Comparison of ENCODE assay signal across 20 cellular contexts in genomic region chr11:134216816-134217215, GRCh38. TPM values are rescaled to one million over a fixed set of nuclear protein-coding genes. Genes with fewer than 3 reads are reported as not detected.
DNase-seq lines count a peak whose midpoint lies in the region; ATAC-seq, FAIRE-seq and TF ChIP-seq lines count a peak whose summit lies in the region.
"Had no signal": no experiment of that assay in that cellular context is flagged by ENCODE, and none has a peak within 500 bp of the region (broad histone marks: within the 10 kb centered on the region; RNA-seq: fewer than 3 reads in every experiment).

No MANE protein-coding gene starts in this region.

- peaks cover 64% of the 10 kb centered on the region for H3K4me1 ChIP-seq in Loucy (ENCODE audit: insufficient read depth, low read length, poor library complexity, severe bottlenecking)
- no peaks in the 10 kb centered on the region for H3K4me1 ChIP-seq in testis
- H3K4me1 ChIP-seq: HAP-1 had no signal

- 63 to 75% methylated on average over 3 of the region's 3 CpGs for WGBS in testis, 2 donors

- FAIRE-seq in GM12892 (lab: Jason Lieb, UNC): peak; percentile 21
- FAIRE-seq: GM19239, H54 had no signal

- peak overlapping the region; percentile 55 for H3K4me2 ChIP-seq in Loucy (ENCODE audit: low read depth, low read length, poor library complexity, severe bottlenecking)
- H3K4me2 ChIP-seq: GM23338 had no signal

- H3K27ac ChIP-seq in testis: peak overlapping the region; percentile 0 to 1

- H4K20me1 ChIP-seq in Loucy (ENCODE audit: insufficient read depth, low read length, poor library complexity, severe bottlenecking): peaks cover 45% of the 10 kb centered on the region

- H3K27me3 ChIP-seq in Loucy (ENCODE audit: insufficient read depth, low read length, poor library complexity, severe bottlenecking) (no peaks in the 10 kb centered on the region), testis (no peaks in the 10 kb centered on the region)

- H3K9ac ChIP-seq in Loucy (ENCODE audit: low read depth, low read length, poor library complexity, severe bottlenecking): peak overlapping the region; percentile 30

- H3K4me3 ChIP-seq in Loucy (ENCODE audit: low read length, poor library complexity, severe bottlenecking) (peak overlapping the region; percentile 10), testis (no peak overlapping the region)
- H3K4me3 ChIP-seq: GM23338, HAP-1 had no signal

- peaks cover 46% of the 10 kb centered on the region for H3K4me1 Mint-ChIP-seq in activated CD8-positive, alpha-beta T cell treated with anti-CD3 and anti-CD28 coated beads for 36 hours (ENCODE audit: low read depth)
- peaks cover 59% of the 10 kb centered on the region for H3K4me1 Mint-ChIP-seq in activated T-helper 2 cell treated with anti-CD3 and anti-CD28 coated beads, Interferon-gamma antibody, Interleukin-2, Interleukin-4, amounts not matched to agents 10 μg/mL and 5 μg/mL and 100 μg/mL, durations not matched to agents 14 hours and 24 hours and 36 hours (ENCODE audit: low read depth)

- H3K9me3 Mint-ChIP-seq in activated CD8-positive, alpha-beta T cell treated with anti-CD3 and anti-CD28 coated beads for 36 hours: no peaks in the 10 kb centered on the region
- H3K9me3 Mint-ChIP-seq in activated T-helper 2 cell treated with anti-CD3 and anti-CD28 coated beads, Interferon-gamma antibody, Interleukin-2, Interleukin-4, amounts not matched to agents 10 μg/mL and 5 μg/mL and 100 μg/mL, durations not matched to agents 14 hours and 24 hours and 36 hours: no peaks in the 10 kb centered on the region
- H3K9me3 Mint-ChIP-seq: CD4-positive, alpha-beta memory T cell; GM23338; HFFc6 had no signal

- H3K9me2 ChIP-seq in Loucy (replicated peaks; ENCODE audit: low read depth, low read length): no peaks in the 10 kb centered on the region

- TF ChIP-seq CTCF in Loucy (conservative IDR thresholded peaks at IDR 0.05; ENCODE audit: low read length): no peak
- TF ChIP-seq CTCF in testis (IDR thresholded peaks at IDR 0.05): no peak
- TF ChIP-seq CTCF in activated CD8-positive, alpha-beta T cell treated with anti-CD3 and anti-CD28 coated beads for 36 hours (IDR thresholded peaks at IDR 0.05): no peak

- no peak overlapping the region for H3K4me3 Mint-ChIP-seq in activated CD8-positive, alpha-beta T cell treated with anti-CD3 and anti-CD28 coated beads for 36 hours
- H3K4me3 Mint-ChIP-seq in activated T-helper 2 cell treated with anti-CD3 and anti-CD28 coated beads, Interferon-gamma antibody, Interleukin-2, Interleukin-4, amounts not matched to agents 10 μg/mL and 5 μg/mL and 100 μg/mL, durations not matched to agents 14 hours and 24 hours and 36 hours (ENCODE audit: low read depth): no peak overlapping the region
- H3K4me3 Mint-ChIP-seq: CD4-positive, alpha-beta memory T cell; GM23338; HFFc6 had no signal

- peaks cover 96% of the 10 kb centered on the region for H3K79me2 ChIP-seq in Loucy (ENCODE audit: insufficient read depth, low read length)

- POLR2A ChIA-PET in activated CD8-positive, alpha-beta T cell treated with anti-CD3 and anti-CD28 coated beads for 36 hours (lab: Charles Lee): no interaction called here

- intact Hi-C loops in testis (cut with DNase I; ENCODE audit: low total_unique reads): no loop called here
- intact Hi-C loops in activated CD8-positive, alpha-beta T cell treated with anti-CD3 and anti-CD28 coated beads for 36 hours (cut with micrococcal nuclease): no loop called here
- intact Hi-C loops in activated T-helper 2 cell treated with anti-CD3 and anti-CD28 coated beads, Interferon-gamma antibody, Interleukin-2, Interleukin-4, amounts not matched to agents 10 μg/mL and 5 μg/mL and 100 μg/mL, durations not matched to agents 14 hours and 24 hours and 36 hours (cut with micrococcal nuclease): no loop called here

- H3K27me3 Mint-ChIP-seq in activated CD8-positive, alpha-beta T cell treated with anti-CD3 and anti-CD28 coated beads for 36 hours: no peaks in the 10 kb centered on the region
- H3K27me3 Mint-ChIP-seq in activated T-helper 2 cell treated with anti-CD3 and anti-CD28 coated beads, Interferon-gamma antibody, Interleukin-2, Interleukin-4, amounts not matched to agents 10 μg/mL and 5 μg/mL and 100 μg/mL, durations not matched to agents 14 hours and 24 hours and 36 hours (ENCODE audit: low read depth): no peaks in the 10 kb centered on the region
- H3K27me3 Mint-ChIP-seq: CD4-positive, alpha-beta memory T cell had no signal

- H3K36me3 Mint-ChIP-seq in activated CD8-positive, alpha-beta T cell treated with anti-CD3 and anti-CD28 coated beads for 36 hours (ENCODE audit: low read depth): peaks cover 58% of the 10 kb centered on the region
- peaks cover 63% of the 10 kb centered on the region for H3K36me3 Mint-ChIP-seq in activated T-helper 2 cell treated with anti-CD3 and anti-CD28 coated beads, Interferon-gamma antibody, Interleukin-2, Interleukin-4, amounts not matched to agents 10 μg/mL and 5 μg/mL and 100 μg/mL, durations not matched to agents 14 hours and 24 hours and 36 hours (ENCODE audit: low read depth)

- no peaks in the 10 kb centered on the region for H3F3A ChIP-seq in Loucy (ENCODE audit: low read depth)

- no peaks in the 10 kb centered on the region for H3K9me3 ChIP-seq in Loucy (ENCODE audit: insufficient read depth, low read depth, low read length)
- no peaks in the 10 kb centered on the region for H3K9me3 ChIP-seq in testis
- H3K9me3 ChIP-seq: HAP-1 had no signal

- H2AFZ ChIP-seq in Loucy (ENCODE audit: low read length): no peak overlapping the region
- H2AFZ ChIP-seq: GM23338 had no signal

- ATAC-seq in activated CD8-positive, alpha-beta T cell treated with anti-CD3 and anti-CD28 coated beads for 36 hours: no peak
- no peak for ATAC-seq in GM21515 (IDR thresholded peaks at IDR 0.05; ENCODE audit: unreplicated experiment)
- ATAC-seq: GM23338 had no signal

- no peak for DNase-seq in GM12892 (ENCODE audit: insufficient read length)
- DNase-seq in globus pallidus (ENCODE audit: low spot score): peak; percentile 33
- DNase-seq in testis: peak; percentile 67
- DNase-seq in activated CD8-positive, alpha-beta T cell treated with anti-CD3 and anti-CD28 coated beads for 36 hours: no peak
- DNase-seq in activated T-helper 2 cell treated with anti-CD3 and anti-CD28 coated beads, Interferon-gamma antibody, Interleukin-2, Interleukin-4, amounts not matched to agents 10 μg/mL and 5 μg/mL and 100 μg/mL, durations not matched to agents 14 hours and 24 hours and 36 hours (ENCODE audit: low spot score): no peak
- DNase-seq: C1 segment of cervical spinal cord; Calu3; CD4-positive, alpha-beta memory T cell; COR-L47; DMS53; DMS79 treated with DMSO at 0.1 percent for 48 hours; HFFc6 had no signal

- TF ChIP-seq POLR2A in GM12892 (IDR thresholded peaks at IDR 0.05; ENCODE audit: low read depth, low read length): no peak
- no peak for TF ChIP-seq POLR2A in testis (IDR thresholded peaks at IDR 0.05)

- CTCF ChIA-PET in activated CD8-positive, alpha-beta T cell treated with anti-CD3 and anti-CD28 coated beads for 36 hours (lab: Charles Lee): no interaction called here

- H3K36me3 ChIP-seq in Loucy (ENCODE audit: insufficient read depth, low read length): peaks cover 27% of the 10 kb centered on the region; the same call in 1 of the 2 replicates
- H3K36me3 ChIP-seq in testis (ENCODE audit: low read depth, missing control alignments): no peaks in the 10 kb centered on the region

- no peak overlapping the region for H3K27ac Mint-ChIP-seq in activated CD8-positive, alpha-beta T cell treated with anti-CD3 and anti-CD28 coated beads for 36 hours
- H3K27ac Mint-ChIP-seq in activated T-helper 2 cell treated with anti-CD3 and anti-CD28 coated beads, Interferon-gamma antibody, Interleukin-2, Interleukin-4, amounts not matched to agents 10 μg/mL and 5 μg/mL and 100 μg/mL, durations not matched to agents 14 hours and 24 hours and 36 hours: no peak overlapping the region
- H3K27ac Mint-ChIP-seq: GM23338, HFFc6 had no signal

RNA-seq across cellular contexts. Expression of gene NCAPD3, which starts 7.0 kb away (rescaled TPM):
- polyA plus RNA-seq in GM12892 (2012; ENCODE audit: missing spikeins): 38.0 TPM
- total RNA-seq in testis: 10 to 100 TPM; 69.3 to 82.9 TPM
- polyA plus RNA-seq in testis (ENCODE audit: insufficient read depth, low read depth, low replicate concordance): 30.8 TPM
- total RNA-seq in activated CD8-positive, alpha-beta T cell treated with anti-CD3 and anti-CD28 coated beads for 36 hours: 100 to 1,000 TPM in 1 of 2 experiments, 10 to 100 TPM in 1; 98.4 to 102 TPM
- 98.2 and 99.9 TPM in 2 replicates for total RNA-seq in activated T-helper 2 cell treated with anti-CD3 and anti-CD28 coated beads, Interferon-gamma antibody, Interleukin-2, Interleukin-4, amounts not matched to agents 10 μg/mL and 5 μg/mL and 100 μg/mL, durations not matched to agents 14 hours and 24 hours and 36 hours

RNA-seq across cellular contexts. Expression of gene VPS26B, which starts 7.7 kb away (rescaled TPM):
- 14.7 TPM for polyA plus RNA-seq in GM12892 (2012; ENCODE audit: missing spikeins)
- 10 to 100 TPM; 74.0 to 84.1 TPM for total RNA-seq in testis
- 54.2 TPM for polyA plus RNA-seq in testis (ENCODE audit: insufficient read depth, low read depth, low replicate concordance)
- total RNA-seq in activated CD8-positive, alpha-beta T cell treated with anti-CD3 and anti-CD28 coated beads for 36 hours: 10 to 100 TPM; 35.6 TPM
- total RNA-seq in activated T-helper 2 cell treated with anti-CD3 and anti-CD28 coated beads, Interferon-gamma antibody, Interleukin-2, Interleukin-4, amounts not matched to agents 10 μg/mL and 5 μg/mL and 100 μg/mL, durations not matched to agents 14 hours and 24 hours and 36 hours: 41.7 and 43.8 TPM in 2 replicates

RNA-seq across cellular contexts. Expression of gene THYN1, which starts 36.3 kb away (rescaled TPM):
- polyA plus RNA-seq in GM12892 (2012; ENCODE audit: missing spikeins): 87.6 TPM
- total RNA-seq in testis: 10 to 100 TPM; 85.0 to 86.9 TPM
- polyA plus RNA-seq in testis (ENCODE audit: insufficient read depth, low read depth, low replicate concordance): 94.0 TPM
- 10 to 100 TPM; 70.1 to 75.3 TPM for total RNA-seq in activated CD8-positive, alpha-beta T cell treated with anti-CD3 and anti-CD28 coated beads for 36 hours
- total RNA-seq in activated T-helper 2 cell treated with anti-CD3 and anti-CD28 coated beads, Interferon-gamma antibody, Interleukin-2, Interleukin-4, amounts not matched to agents 10 μg/mL and 5 μg/mL and 100 μg/mL, durations not matched to agents 14 hours and 24 hours and 36 hours: 55.6 and 60.8 TPM in 2 replicates

RNA-seq across cellular contexts. Expression of gene ACAD8, which starts 36.6 kb away (rescaled TPM):
- polyA plus RNA-seq in GM12892 (2012; ENCODE audit: missing spikeins): 22.3 TPM
- 10 to 100 TPM; 35.1 to 47.9 TPM for total RNA-seq in testis
- 27.4 TPM for polyA plus RNA-seq in testis (ENCODE audit: insufficient read depth, low read depth, low replicate concordance)
- total RNA-seq in activated CD8-positive, alpha-beta T cell treated with anti-CD3 and anti-CD28 coated beads for 36 hours: 10 to 100 TPM; 13.1 to 13.8 TPM
- total RNA-seq in activated T-helper 2 cell treated with anti-CD3 and anti-CD28 coated beads, Interferon-gamma antibody, Interleukin-2, Interleukin-4, amounts not matched to agents 10 μg/mL and 5 μg/mL and 100 μg/mL, durations not matched to agents 14 hours and 24 hours and 36 hours: 27.3 and 27.7 TPM in 2 replicates

RNA-seq across cellular contexts. Expression of gene GLB1L3, which starts 59.4 kb away (rescaled TPM):
- 3.6 TPM for polyA plus RNA-seq in GM12892 (2012; ENCODE audit: missing spikeins)
- 10 to 100 TPM; 15.6 to 21.3 TPM for total RNA-seq in testis
- polyA plus RNA-seq in testis (ENCODE audit: insufficient read depth, low read depth, low replicate concordance): 13.2 TPM
- 10 to 100 TPM; 11.2 to 11.9 TPM for total RNA-seq in activated CD8-positive, alpha-beta T cell treated with anti-CD3 and anti-CD28 coated beads for 36 hours
- total RNA-seq in activated T-helper 2 cell treated with anti-CD3 and anti-CD28 coated beads, Interferon-gamma antibody, Interleukin-2, Interleukin-4, amounts not matched to agents 10 μg/mL and 5 μg/mL and 100 μg/mL, durations not matched to agents 14 hours and 24 hours and 36 hours: 14.5 and 15.4 TPM in 2 replicates
- total RNA-seq: A172, Calu3, HFFc6 had no signal
- polyA plus RNA-seq: BJ had no signal

Comparison
In these comparisons a context has a peak if more than half of its experiments do, and no peak if none do; other contexts are left out.
1. DNase-seq: peak in globus pallidus (single experiment) and testis (single experiment); none in GM12892 (single experiment), activated CD8-positive, alpha-beta T cell treated with anti-CD3 and anti-CD28 coated beads for 36 hours (single experiment) and activated T-helper 2 cell treated with anti-CD3 and anti-CD28 coated beads, Interferon-gamma antibody, Interleukin-2, Interleukin-4, amounts not matched to agents 10 μg/mL and 5 μg/mL and 100 μg/mL, durations not matched to agents 14 hours and 24 hours and 36 hours (single experiment).